ENCODE assay signal across 1 cellular context in the genomic region with DNA sequence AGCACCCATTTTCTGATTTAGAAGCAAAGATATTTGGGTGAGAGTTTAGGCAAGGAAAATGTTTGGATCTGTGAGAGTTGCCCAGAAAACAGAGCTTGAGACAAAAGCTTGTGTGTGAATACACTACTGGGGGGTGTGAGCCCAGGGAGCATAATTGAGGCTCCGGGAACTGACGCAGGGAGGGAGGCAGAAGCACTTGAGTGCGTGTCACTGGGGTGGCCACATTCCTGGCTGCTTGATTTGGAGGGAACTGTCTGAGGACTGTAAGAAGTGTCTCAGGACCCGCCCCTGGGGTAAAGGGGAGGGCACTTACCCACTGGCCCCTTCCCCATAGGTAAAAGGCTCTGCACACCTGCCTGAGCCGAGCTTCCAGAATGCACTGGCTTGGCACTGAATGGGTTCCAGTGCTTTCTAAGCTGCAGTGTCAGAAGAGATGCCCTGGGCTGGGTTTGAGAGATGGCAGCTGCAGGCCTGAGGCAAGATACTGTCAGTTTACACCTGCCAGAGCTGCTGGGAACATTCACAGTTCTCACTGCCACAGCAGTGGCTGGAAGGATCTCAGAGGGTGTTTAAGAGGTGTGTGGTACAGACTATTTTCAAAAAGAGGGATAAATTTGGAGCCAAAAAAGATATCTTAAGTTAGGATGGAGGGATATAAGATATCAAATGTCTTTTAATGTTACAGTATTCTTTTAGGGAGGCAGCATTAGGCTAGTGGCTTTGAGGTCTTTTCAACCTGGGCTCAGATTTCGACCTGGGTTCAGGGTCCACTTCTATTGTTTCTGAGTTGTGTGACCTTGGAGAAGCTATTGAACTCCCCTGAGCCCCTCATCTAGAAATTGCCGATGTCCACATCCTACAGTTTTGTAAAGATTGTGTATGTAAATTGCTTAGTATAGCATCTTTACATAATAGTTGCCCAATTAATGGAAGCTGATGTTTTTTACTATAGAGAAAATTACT.
TF ChIP-seq lines count a peak whose summit lies in the region.

No MANE protein-coding gene starts in this region.

TF ChIP-seq in WTC11, 78 proteins besides CTCF, POLR2A, EP300 and RAD21 (continued from another document):
- TF ChIP-seq CREM (CRISPR knock-in tag; IDR thresholded peaks at IDR 0.05) (no peak), NFATC4 (CRISPR knock-in tag; IDR thresholded peaks at IDR 0.05) (no peak), JAZF1 (CRISPR knock-in tag; IDR thresholded peaks at IDR 0.05) (no peak), CREB1 (CRISPR knock-in tag; IDR thresholded peaks at IDR 0.05) (no peak), HMGA2 (CRISPR knock-in tag; IDR thresholded peaks at IDR 0.05) (no peak), RELA (CRISPR knock-in tag; IDR thresholded peaks at IDR 0.05; ENCODE audit: borderline replicate concordance) (no peak), JUN (CRISPR knock-in tag; IDR thresholded peaks at IDR 0.05) (no peak), ESRRA (CRISPR knock-in tag; IDR thresholded peaks at IDR 0.05; ENCODE audit: borderline replicate concordance) (no peak), ZNF232 (CRISPR knock-in tag; IDR thresholded peaks at IDR 0.05) (no peak), ATF1 (CRISPR knock-in tag; IDR thresholded peaks at IDR 0.05) (no peak)
- TF ChIP-seq, protein P1, sequence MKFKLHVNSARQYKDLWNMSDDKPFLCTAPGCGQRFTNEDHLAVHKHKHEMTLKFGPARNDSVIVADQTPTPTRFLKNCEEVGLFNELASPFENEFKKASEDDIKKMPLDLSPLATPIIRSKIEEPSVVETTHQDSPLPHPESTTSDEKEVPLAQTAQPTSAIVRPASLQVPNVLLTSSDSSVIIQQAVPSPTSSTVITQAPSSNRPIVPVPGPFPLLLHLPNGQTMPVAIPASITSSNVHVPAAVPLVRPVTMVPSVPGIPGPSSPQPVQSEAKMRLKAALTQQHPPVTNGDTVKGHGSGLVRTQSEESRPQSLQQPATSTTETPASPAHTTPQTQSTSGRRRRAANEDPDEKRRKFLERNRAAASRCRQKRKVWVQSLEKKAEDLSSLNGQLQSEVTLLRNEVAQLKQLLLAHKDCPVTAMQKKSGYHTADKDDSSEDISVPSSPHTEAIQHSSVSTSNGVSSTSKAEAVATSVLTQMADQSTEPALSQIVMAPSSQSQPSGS (CRISPR knock-in tag; IDR thresholded peaks at IDR 0.05; ENCODE audit: borderline replicate concordance, low read depth) = no peak
- TF ChIP-seq, protein P2, sequence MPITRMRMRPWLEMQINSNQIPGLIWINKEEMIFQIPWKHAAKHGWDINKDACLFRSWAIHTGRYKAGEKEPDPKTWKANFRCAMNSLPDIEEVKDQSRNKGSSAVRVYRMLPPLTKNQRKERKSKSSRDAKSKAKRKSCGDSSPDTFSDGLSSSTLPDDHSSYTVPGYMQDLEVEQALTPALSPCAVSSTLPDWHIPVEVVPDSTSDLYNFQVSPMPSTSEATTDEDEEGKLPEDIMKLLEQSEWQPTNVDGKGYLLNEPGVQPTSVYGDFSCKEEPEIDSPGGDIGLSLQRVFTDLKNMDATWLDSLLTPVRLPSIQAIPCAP (CRISPR knock-in tag; IDR thresholded peaks at IDR 0.05) = no peak
- TF ChIP-seq, protein P3, sequence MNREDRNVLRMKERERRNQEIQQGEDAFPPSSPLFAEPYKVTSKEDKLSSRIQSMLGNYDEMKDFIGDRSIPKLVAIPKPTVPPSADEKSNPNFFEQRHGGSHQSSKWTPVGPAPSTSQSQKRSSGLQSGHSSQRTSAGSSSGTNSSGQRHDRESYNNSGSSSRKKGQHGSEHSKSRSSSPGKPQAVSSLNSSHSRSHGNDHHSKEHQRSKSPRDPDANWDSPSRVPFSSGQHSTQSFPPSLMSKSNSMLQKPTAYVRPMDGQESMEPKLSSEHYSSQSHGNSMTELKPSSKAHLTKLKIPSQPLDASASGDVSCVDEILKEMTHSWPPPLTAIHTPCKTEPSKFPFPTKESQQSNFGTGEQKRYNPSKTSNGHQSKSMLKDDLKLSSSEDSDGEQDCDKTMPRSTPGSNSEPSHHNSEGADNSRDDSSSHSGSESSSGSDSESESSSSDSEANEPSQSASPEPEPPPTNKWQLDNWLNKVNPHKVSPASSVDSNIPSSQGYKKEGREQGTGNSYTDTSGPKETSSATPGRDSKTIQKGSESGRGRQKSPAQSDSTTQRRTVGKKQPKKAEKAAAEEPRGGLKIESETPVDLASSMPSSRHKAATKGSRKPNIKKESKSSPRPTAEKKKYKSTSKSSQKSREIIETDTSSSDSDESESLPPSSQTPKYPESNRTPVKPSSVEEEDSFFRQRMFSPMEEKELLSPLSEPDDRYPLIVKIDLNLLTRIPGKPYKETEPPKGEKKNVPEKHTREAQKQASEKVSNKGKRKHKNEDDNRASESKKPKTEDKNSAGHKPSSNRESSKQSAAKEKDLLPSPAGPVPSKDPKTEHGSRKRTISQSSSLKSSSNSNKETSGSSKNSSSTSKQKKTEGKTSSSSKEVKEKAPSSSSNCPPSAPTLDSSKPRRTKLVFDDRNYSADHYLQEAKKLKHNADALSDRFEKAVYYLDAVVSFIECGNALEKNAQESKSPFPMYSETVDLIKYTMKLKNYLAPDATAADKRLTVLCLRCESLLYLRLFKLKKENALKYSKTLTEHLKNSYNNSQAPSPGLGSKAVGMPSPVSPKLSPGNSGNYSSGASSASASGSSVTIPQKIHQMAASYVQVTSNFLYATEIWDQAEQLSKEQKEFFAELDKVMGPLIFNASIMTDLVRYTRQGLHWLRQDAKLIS (CRISPR knock-in tag; IDR thresholded peaks at IDR 0.05; ENCODE audit: borderline replicate concordance) = no peak
TF ChIP-seq in WTC11: peak in this region for 0.
